20 cellular contexts compared by ENCODE assay signal in the genomic region with DNA sequence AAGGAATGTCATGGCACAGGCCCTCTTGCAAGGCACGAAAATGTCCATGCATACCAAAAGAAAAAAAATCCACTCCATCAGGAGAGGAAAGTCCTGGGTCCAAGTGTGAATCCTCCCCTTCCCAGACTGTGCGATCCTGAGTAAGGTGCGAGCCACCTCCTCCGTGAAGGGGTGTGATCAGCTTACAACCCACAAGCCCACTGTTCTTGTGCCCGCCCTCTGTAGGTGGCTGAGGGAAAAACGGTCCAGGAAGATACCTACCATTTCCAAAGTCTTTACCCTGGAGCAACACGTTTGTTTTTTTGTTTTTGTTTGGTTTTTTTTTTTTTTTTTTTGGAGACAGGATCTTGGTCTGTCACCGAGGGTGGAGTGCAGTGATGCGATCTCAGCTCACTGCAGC.
DNase-seq lines count a peak whose midpoint lies in the region; ATAC-seq and TF ChIP-seq lines count a peak whose summit lies in the region.
"Had no signal": no experiment of that assay in that cellular context is flagged by ENCODE, and none has a peak within 500 bp of the region (broad histone marks: within the 10 kb centered on the region; RNA-seq: fewer than 3 reads in every experiment).

No MANE protein-coding gene starts in this region.

- no peak overlapping the region for H2AK5ac ChIP-seq in H9 (ENCODE audit: insufficient read length, low read length)

- H3K79me2 ChIP-seq in H9 (ENCODE audit: insufficient read depth, low read length): no peaks in the 10 kb centered on the region

- no peaks in the 10 kb centered on the region for H4K20me1 ChIP-seq in H9 (ENCODE audit: control insufficient read depth, insufficient read depth, insufficient read length)

- no peak for ATAC-seq in HG02588 (IDR thresholded peaks at IDR 0.05; ENCODE audit: unreplicated experiment)
- ATAC-seq: left cardiac atrium; mucosa of descending colon; stimulated activated naive CD8-positive, alpha-beta T cell treated with anti-CD3 and anti-CD28 coated beads, Interleukin-15, Interleukin-2, amounts not matched to agents 100 U/mL and 50 U/mL, for 24 hours had no signal

- H4K8ac ChIP-seq in H9 (replicated peaks; ENCODE audit: insufficient read length, low read depth, low read length): no peak overlapping the region

- WGBS in H9 (ENCODE audit: extremely low coverage, insufficient read length, low lambda C conversion rate): no CpG with 5 or more reads among the region's 9 CpGs

- H3K18ac ChIP-seq in H9 (ENCODE audit: insufficient read length, low read depth, low read length): no peak overlapping the region

- no peaks in the 10 kb centered on the region for H3K4me1 ChIP-seq in H9 (ENCODE audit: insufficient read depth, low read length)
- H3K4me1 ChIP-seq: vagina had no signal

- H3T11ph ChIP-seq in H9 (ENCODE audit: low read length): no peak overlapping the region

- H2AFZ ChIP-seq in H9 (ENCODE audit: low read length): no peak overlapping the region

- no peak overlapping the region for H2BK20ac ChIP-seq in H9 (ENCODE audit: low read depth, low read length, poor library complexity, severe bottlenecking)

- H3K4me3 Mint-ChIP-seq in H9: no peak overlapping the region
- H3K4me3 Mint-ChIP-seq: activated naive CD8-positive, alpha-beta T cell; T-helper 2 cell treated with Interferon-gamma antibody and Interleukin-4, amounts not matched to agents 5 μg/mL and 100 μg/mL, for 36 hours had no signal

- H3K36me3 ChIP-seq in kidney epithelial cell (ENCODE audit: control insufficient read depth, insufficient read depth, low read length): no peaks in the 10 kb centered on the region
- H3K36me3 ChIP-seq: MG63, ovary, vagina had no signal

- H3K23me2 ChIP-seq in H9 (ENCODE audit: insufficient read length, low read depth, low read length, poor library complexity, severe bottlenecking): no peaks in the 10 kb centered on the region

- H2BK120ac ChIP-seq in H9 (ENCODE audit: low read depth, low read length, poor library complexity, severe bottlenecking): no peak overlapping the region

- H3K27me3 Mint-ChIP-seq in H9 (ENCODE audit: low read depth): no peaks in the 10 kb centered on the region; the same call in 1 of the 2 replicates
- H3K27me3 Mint-ChIP-seq: activated naive CD8-positive, alpha-beta T cell had no signal

- no peak overlapping the region for H4K91ac ChIP-seq in H9 (ENCODE audit: insufficient read length, low read depth, low read length)

- H3K23ac ChIP-seq in H9 (ENCODE audit: insufficient read length, low read depth, low read length): no peak overlapping the region

- no peak overlapping the region for H2BK5ac ChIP-seq in H9 (ENCODE audit: insufficient read length, low read length)

- no peak overlapping the region for H3K27ac ChIP-seq in H9 (ENCODE audit: insufficient read length, low read depth, low read length)
- H3K27ac ChIP-seq: ovary, RWPE1, vagina had no signal

- H3K4me1 Mint-ChIP-seq in H9: peaks cover 23% of the 10 kb centered on the region in 2 experiments

- no peak overlapping the region for H3K4ac ChIP-seq in H9 (ENCODE audit: low read depth, low read length)

- no peaks in the 10 kb centered on the region for H3K79me1 ChIP-seq in H9 (ENCODE audit: insufficient read depth, low read depth, low read length, poor library complexity, severe bottlenecking)

- no peak overlapping the region for H2BK12ac ChIP-seq in H9 (ENCODE audit: insufficient read length, low read depth, low read length)

- H4K5ac ChIP-seq in H9 (ENCODE audit: insufficient read length, low read depth, low read length): no peak overlapping the region

- H3K4me2 ChIP-seq in H9 (ENCODE audit: insufficient read depth, insufficient read length, low read length): no peak overlapping the region

- peak; percentile 68 for TF ChIP-seq CTCF in H9 (conservative IDR thresholded peaks at IDR 0.05)
- peak; percentile 23 for TF ChIP-seq CTCF in kidney epithelial cell (IDR thresholded peaks at IDR 0.05; ENCODE audit: insufficient read depth, low read length, poor library complexity, severe bottlenecking)

- no peak overlapping the region for H3K27ac Mint-ChIP-seq in H9
- H3K27ac Mint-ChIP-seq: activated naive CD8-positive, alpha-beta T cell; T-helper 2 cell treated with Interferon-gamma antibody and Interleukin-4, amounts not matched to agents 5 μg/mL and 100 μg/mL, for 36 hours had no signal

- H3K14ac ChIP-seq in H9 (ENCODE audit: insufficient read depth, low read length): no peak overlapping the region

- H3K27me3 ChIP-seq in H9 (ENCODE audit: insufficient read depth, low read length) (no peaks in the 10 kb centered on the region), kidney epithelial cell (ENCODE audit: control insufficient read depth, insufficient read depth, low read length) (peaks cover 12% of the 10 kb centered on the region)
- H3K27me3 ChIP-seq: MG63, ovary, vagina had no signal

- no peak overlapping the region for H2BK15ac ChIP-seq in H9 (ENCODE audit: low read depth, low read length)

- H3K56ac ChIP-seq in H9 (ENCODE audit: insufficient read length, low read depth, low read length): no peak overlapping the region

- H3K9me3 Mint-ChIP-seq in H9: no peaks in the 10 kb centered on the region
- H3K9me3 Mint-ChIP-seq: T-helper 2 cell treated with Interferon-gamma antibody and Interleukin-4, amounts not matched to agents 5 μg/mL and 100 μg/mL, for 36 hours had no signal

- no peak overlapping the region for H3K9ac ChIP-seq in H9 (ENCODE audit: extremely low read depth, insufficient read length, low read length)

- peaks cover 0 to 2% (median 0%) of the 10 kb centered on the region in 3 experiments; a peak in 3 of 7 replicates for H3K36me3 Mint-ChIP-seq in H9 (ENCODE audit: insufficient read depth in 1 of 3, low read depth in 3 of 3)
- H3K36me3 Mint-ChIP-seq: activated naive CD8-positive, alpha-beta T cell had no signal

- H3K9me3 ChIP-seq in H9 (ENCODE audit: control insufficient read depth, low read depth, low read length): no peaks in the 10 kb centered on the region
- H3K9me3 ChIP-seq: MG63, mucosa of descending colon, ovary, vagina had no signal

- DNase-seq in NCI-H2171 treated with DMSO at 0.1 percent for 48 hours (lab: John Stamatoyannopoulos, UW): peak; percentile 43
- no peak for DNase-seq in NCI-H2171 (lab: John Stamatoyannopoulos, UW)
- DNase-seq in H9: peak; percentile 76
- peak; percentile 35 for DNase-seq in SK-N-DZ (ENCODE audit: low spot score)
- no peak for DNase-seq in kidney epithelial cell (ENCODE audit: low read depth)
- DNase-seq in activated CD4-positive, alpha-beta T cell treated with anti-CD3 and anti-CD28 coated beads, Interleukin-2, amount 50 U/mL, for 1 hour: no peak
- DNase-seq in GM03348 (ENCODE audit: low spot score): no peak
- DNase-seq: activated T-cell treated with anti-CD3 and anti-CD28 coated beads for 4 hours; caudate nucleus; left cardiac atrium; MG63; NCI-H226; ovary; stimulated activated naive CD8-positive, alpha-beta T cell treated with anti-CD3 and anti-CD28 coated beads, Interleukin-15, Interleukin-2, amounts not matched to agents 100 U/mL and 50 U/mL, for 24 hours had no signal

- no peak overlapping the region for H3K4me3 ChIP-seq in kidney epithelial cell (ENCODE audit: low read depth, low read length)
- H3K4me3 ChIP-seq: MG63, mucosa of descending colon, ovary, vagina had no signal

Comparison
In these comparisons a context has a peak if more than half of its experiments do, and no peak if none do; other contexts are left out.
1. DNase-seq: peak in NCI-H2171 treated with DMSO at 0.1 percent for 48 hours (single experiment), H9 (single experiment) and SK-N-DZ (single experiment); none in NCI-H2171 (single experiment), kidney epithelial cell (single experiment), activated CD4-positive, alpha-beta T cell treated with anti-CD3 and anti-CD28 coated beads, Interleukin-2, amount 50 U/mL, for 1 hour (single experiment) and GM03348 (single experiment).